Comparison of ENCODE assay signal across 1 cellular context in the genomic region with DNA sequence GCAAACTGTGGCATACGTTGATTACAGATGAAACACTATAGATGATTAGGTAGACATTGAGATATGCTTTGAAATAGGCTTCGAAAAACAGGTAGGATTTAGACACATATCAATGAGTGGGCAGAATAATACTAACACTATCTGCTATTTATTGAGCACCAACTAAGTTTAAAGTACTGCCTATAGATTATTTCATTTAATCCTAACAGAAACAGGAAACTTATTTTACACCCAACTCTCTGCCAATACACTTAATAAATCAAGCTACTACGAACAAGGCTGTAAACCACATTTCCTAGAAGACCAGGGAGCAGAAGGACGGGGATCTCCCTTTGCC.
TF ChIP-seq lines count a peak whose summit lies in the region.

No MANE protein-coding gene starts in this region.

TF ChIP-seq in HEK293, 187 proteins besides CTCF, POLR2A, EP300 and RAD21 (continued from another document):
- TF ChIP-seq, protein P1, sequence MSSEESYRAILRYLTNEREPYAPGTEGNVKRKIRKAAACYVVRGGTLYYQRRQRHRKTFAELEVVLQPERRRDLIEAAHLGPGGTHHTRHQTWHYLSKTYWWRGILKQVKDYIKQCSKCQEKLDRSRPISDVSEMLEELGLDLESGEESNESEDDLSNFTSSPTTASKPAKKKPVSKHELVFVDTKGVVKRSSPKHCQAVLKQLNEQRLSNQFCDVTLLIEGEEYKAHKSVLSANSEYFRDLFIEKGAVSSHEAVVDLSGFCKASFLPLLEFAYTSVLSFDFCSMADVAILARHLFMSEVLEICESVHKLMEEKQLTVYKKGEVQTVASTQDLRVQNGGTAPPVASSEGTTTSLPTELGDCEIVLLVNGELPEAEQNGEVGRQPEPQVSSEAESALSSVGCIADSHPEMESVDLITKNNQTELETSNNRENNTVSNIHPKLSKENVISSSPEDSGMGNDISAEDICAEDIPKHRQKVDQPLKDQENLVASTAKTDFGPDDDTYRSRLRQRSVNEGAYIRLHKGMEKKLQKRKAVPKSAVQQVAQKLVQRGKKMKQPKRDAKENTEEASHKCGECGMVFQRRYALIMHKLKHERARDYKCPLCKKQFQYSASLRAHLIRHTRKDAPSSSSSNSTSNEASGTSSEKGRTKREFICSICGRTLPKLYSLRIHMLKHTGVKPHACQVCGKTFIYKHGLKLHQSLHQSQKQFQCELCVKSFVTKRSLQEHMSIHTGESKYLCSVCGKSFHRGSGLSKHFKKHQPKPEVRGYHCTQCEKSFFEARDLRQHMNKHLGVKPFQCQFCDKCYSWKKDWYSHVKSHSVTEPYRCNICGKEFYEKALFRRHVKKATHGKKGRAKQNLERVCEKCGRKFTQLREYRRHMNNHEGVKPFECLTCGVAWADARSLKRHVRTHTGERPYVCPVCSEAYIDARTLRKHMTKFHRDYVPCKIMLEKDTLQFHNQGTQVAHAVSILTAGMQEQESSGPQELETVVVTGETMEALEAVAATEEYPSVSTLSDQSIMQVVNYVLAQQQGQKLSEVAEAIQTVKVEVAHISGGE (tag by site-specific recombination; conservative IDR thresholded peaks at IDR 0.05; ENCODE audit: low read depth) = no peak
- TF ChIP-seq KLF9 (tag by site-specific recombination; IDR thresholded peaks at IDR 0.05; ENCODE audit: low read depth) (no peak), ZNF561 (tag by site-specific recombination; IDR thresholded peaks at IDR 0.05; ENCODE audit: borderline replicate concordance) (no peak), TCF7L2 (IDR thresholded peaks at IDR 0.05; ENCODE audit: borderline replicate concordance, low read depth, low read length) (no peak), ZFP3 (tag by site-specific recombination; IDR thresholded peaks at IDR 0.05; ENCODE audit: low read depth) (no peak), ZNF416 (tag by site-specific recombination; IDR thresholded peaks at IDR 0.05) (no peak), WT1 (tag by site-specific recombination; IDR thresholded peaks at IDR 0.05) (0 out of 2 replicates have a peak, but pooled peaks have one; percentile 7), SP7 (tag by site-specific recombination; IDR thresholded peaks at IDR 0.05) (0 out of 2 replicates have a peak, but pooled peaks have one; percentile 9), ZNF121 (tag by site-specific recombination; IDR thresholded peaks at IDR 0.05) (no peak), ZNF350 (tag by site-specific recombination; IDR thresholded peaks at IDR 0.05) (no peak), ZNF394 (tag by site-specific recombination; IDR thresholded peaks at IDR 0.05; ENCODE audit: borderline replicate concordance) (no peak), HOXA7 (CRISPR knock-in tag; IDR thresholded peaks at IDR 0.05; ENCODE audit: borderline replicate concordance) (no peak), ZNF549 (tag by site-specific recombination; IDR thresholded peaks at IDR 0.05) (no peak), PRDM1 (tag by site-specific recombination; IDR thresholded peaks at IDR 0.05) (no peak), ZIC2 (tag by site-specific recombination; IDR thresholded peaks at IDR 0.05) (no peak), ZNF214 (tag by site-specific recombination; IDR thresholded peaks at IDR 0.05; ENCODE audit: borderline replicate concordance) (no peak), ZNF585B (tag by site-specific recombination; IDR thresholded peaks at IDR 0.05) (no peak), ZNF664 (tag by site-specific recombination; IDR thresholded peaks at IDR 0.05) (0 out of 2 replicates have a peak, but pooled peaks have one; percentile 55), SP2 (tag by site-specific recombination; IDR thresholded peaks at IDR 0.05) (no peak), ZBTB1 (tag by site-specific recombination; IDR thresholded peaks at IDR 0.05) (no peak), ZNF324 (tag by site-specific recombination; IDR thresholded peaks at IDR 0.05) (no peak), MYNN (tag by site-specific recombination; IDR thresholded peaks at IDR 0.05; ENCODE audit: borderline replicate concordance) (no peak), ZNF843 (tag by site-specific recombination; IDR thresholded peaks at IDR 0.05) (no peak), ZBTB7A (tag by site-specific recombination; IDR thresholded peaks at IDR 0.05; ENCODE audit: low read depth) (no peak), FEZF1 (tag by site-specific recombination; IDR thresholded peaks at IDR 0.05) (no peak), ZFP69B (tag by site-specific recombination; IDR thresholded peaks at IDR 0.05) (no peak), ZNF2 (tag by site-specific recombination; IDR thresholded peaks at IDR 0.05) (0 out of 2 replicates have a peak, but pooled peaks have one; percentile 37), ZNF335 (tag by site-specific recombination; conservative IDR thresholded peaks at IDR 0.05) (peak; percentile 3), ZNF423 (tag by site-specific recombination; IDR thresholded peaks at IDR 0.05) (no peak)
- TF ChIP-seq, protein P2, sequence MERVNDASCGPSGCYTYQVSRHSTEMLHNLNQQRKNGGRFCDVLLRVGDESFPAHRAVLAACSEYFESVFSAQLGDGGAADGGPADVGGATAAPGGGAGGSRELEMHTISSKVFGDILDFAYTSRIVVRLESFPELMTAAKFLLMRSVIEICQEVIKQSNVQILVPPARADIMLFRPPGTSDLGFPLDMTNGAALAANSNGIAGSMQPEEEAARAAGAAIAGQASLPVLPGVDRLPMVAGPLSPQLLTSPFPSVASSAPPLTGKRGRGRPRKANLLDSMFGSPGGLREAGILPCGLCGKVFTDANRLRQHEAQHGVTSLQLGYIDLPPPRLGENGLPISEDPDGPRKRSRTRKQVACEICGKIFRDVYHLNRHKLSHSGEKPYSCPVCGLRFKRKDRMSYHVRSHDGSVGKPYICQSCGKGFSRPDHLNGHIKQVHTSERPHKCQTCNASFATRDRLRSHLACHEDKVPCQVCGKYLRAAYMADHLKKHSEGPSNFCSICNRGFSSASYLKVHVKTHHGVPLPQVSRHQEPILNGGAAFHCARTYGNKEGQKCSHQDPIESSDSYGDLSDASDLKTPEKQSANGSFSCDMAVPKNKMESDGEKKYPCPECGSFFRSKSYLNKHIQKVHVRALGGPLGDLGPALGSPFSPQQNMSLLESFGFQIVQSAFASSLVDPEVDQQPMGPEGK (tag by site-specific recombination; IDR thresholded peaks at IDR 0.05) = no peak
- TF ChIP-seq, protein P3, sequence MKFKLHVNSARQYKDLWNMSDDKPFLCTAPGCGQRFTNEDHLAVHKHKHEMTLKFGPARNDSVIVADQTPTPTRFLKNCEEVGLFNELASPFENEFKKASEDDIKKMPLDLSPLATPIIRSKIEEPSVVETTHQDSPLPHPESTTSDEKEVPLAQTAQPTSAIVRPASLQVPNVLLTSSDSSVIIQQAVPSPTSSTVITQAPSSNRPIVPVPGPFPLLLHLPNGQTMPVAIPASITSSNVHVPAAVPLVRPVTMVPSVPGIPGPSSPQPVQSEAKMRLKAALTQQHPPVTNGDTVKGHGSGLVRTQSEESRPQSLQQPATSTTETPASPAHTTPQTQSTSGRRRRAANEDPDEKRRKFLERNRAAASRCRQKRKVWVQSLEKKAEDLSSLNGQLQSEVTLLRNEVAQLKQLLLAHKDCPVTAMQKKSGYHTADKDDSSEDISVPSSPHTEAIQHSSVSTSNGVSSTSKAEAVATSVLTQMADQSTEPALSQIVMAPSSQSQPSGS (tag by site-specific recombination; IDR thresholded peaks at IDR 0.05; ENCODE audit: low read depth) = no peak
- TF ChIP-seq, protein P4, sequence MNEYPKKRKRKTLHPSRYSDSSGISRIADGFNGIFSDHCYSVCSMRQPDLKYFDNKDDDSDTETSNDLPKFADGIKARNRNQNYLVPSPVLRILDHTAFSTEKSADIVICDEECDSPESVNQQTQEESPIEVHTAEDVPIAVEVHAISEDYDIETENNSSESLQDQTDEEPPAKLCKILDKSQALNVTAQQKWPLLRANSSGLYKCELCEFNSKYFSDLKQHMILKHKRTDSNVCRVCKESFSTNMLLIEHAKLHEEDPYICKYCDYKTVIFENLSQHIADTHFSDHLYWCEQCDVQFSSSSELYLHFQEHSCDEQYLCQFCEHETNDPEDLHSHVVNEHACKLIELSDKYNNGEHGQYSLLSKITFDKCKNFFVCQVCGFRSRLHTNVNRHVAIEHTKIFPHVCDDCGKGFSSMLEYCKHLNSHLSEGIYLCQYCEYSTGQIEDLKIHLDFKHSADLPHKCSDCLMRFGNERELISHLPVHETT (tag by site-specific recombination; IDR thresholded peaks at IDR 0.05) = no peak
- TF ChIP-seq, protein P5, sequence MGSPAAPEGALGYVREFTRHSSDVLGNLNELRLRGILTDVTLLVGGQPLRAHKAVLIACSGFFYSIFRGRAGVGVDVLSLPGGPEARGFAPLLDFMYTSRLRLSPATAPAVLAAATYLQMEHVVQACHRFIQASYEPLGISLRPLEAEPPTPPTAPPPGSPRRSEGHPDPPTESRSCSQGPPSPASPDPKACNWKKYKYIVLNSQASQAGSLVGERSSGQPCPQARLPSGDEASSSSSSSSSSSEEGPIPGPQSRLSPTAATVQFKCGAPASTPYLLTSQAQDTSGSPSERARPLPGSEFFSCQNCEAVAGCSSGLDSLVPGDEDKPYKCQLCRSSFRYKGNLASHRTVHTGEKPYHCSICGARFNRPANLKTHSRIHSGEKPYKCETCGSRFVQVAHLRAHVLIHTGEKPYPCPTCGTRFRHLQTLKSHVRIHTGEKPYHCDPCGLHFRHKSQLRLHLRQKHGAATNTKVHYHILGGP (tag by site-specific recombination; IDR thresholded peaks at IDR 0.05) = peak; percentile 59
